ENCODE assay signal across 25 cellular contexts in genomic region chr18:27311114-27311513, GRCh38.
DNase-seq lines count a peak whose midpoint lies in the region; ATAC-seq, FAIRE-seq and TF ChIP-seq lines count a peak whose summit lies in the region.
"Had no signal": no experiment of that assay in that cellular context is flagged by ENCODE, and none has a peak within 500 bp of the region (broad histone marks: within the 10 kb centered on the region; RNA-seq: fewer than 3 reads in every experiment).

No MANE protein-coding gene starts in this region.

- in situ Hi-C loops in K562 (cut with MboI) = no loop called here

- no peaks in the 10 kb centered on the region for H4K20me1 ChIP-seq in K562 (replicated peaks; ENCODE audit: control insufficient read depth, insufficient read depth, low read length)
- H4K20me1 ChIP-seq: BLaER1 treated with 17β-estradiol and CSF1 and Interleukin-3, amounts not matched to agents 10 nM and 100 nM had no signal

- no peaks in the 10 kb centered on the region for H3K79me2 ChIP-seq in K562 (ENCODE audit: control insufficient read depth, insufficient read depth, low read length)

- no TSS peak for BruUV-seq in K562 (replicated peaks; lab: Mats Ljungman, UMichigan)

- H3K9me3 ChIP-seq in A549 (no peaks in the 10 kb centered on the region), K562 (replicated peaks; ENCODE audit: control insufficient read depth, insufficient read depth, low read depth, low read length) (no peaks in the 10 kb centered on the region)
- H3K9me3 ChIP-seq: BLaER1 treated with 17β-estradiol and CSF1 and Interleukin-3, amounts not matched to agents 10 nM and 100 nM; Caco-2 had no signal

- no peak for TF ChIP-seq EP300 in A549 (IDR thresholded peaks at IDR 0.05)
- no peak for TF ChIP-seq EP300 in K562 (IDR thresholded peaks at IDR 0.05; ENCODE audit: low read length)

- ATAC-seq in A549 = no peak
- no peak for ATAC-seq in K562
- no peak for ATAC-seq in HG02852 (IDR thresholded peaks at IDR 0.05; ENCODE audit: unreplicated experiment)
- ATAC-seq: CD8-positive, alpha-beta T cell; GM12878 had no signal

- no peak overlapping the region for H2AFZ ChIP-seq in K562 (ENCODE audit: low read depth, low read length)

- POLR2A ChIA-PET in A549 (lab: Yijun Ruan, JAX) (no interaction called here), K562 (lab: Yijun Ruan, JAX) (no interaction called here)

- H3K36me3 ChIP-seq in K562 (ENCODE audit: control insufficient read depth, insufficient read depth, low read length) = no peaks in the 10 kb centered on the region
- H3K36me3 ChIP-seq: BLaER1 treated with 17β-estradiol and CSF1 and Interleukin-3, amounts not matched to agents 10 nM and 100 nM had no signal

- H3K9me1 ChIP-seq in K562 (ENCODE audit: control insufficient read depth, insufficient read depth, low read length) = no peaks in the 10 kb centered on the region

- CTCF ChIA-PET in A549 (lab: Yijun Ruan, JAX) = no interaction called here
- CTCF ChIA-PET in K562 (lab: Yijun Ruan, JAX; ENCODE audit: low intra/inter-chr PET ratio) = no interaction called here

- H3K4me3 ChIP-seq in A549 = no peak overlapping the region
- no peak overlapping the region for H3K4me3 ChIP-seq in K562
- no peak overlapping the region for H3K4me3 ChIP-seq in foreskin fibroblast (ENCODE audit: low read depth in 1 of 2, low read length in 2 of 2)
- H3K4me3 ChIP-seq: BLaER1 treated with 17β-estradiol and CSF1 and Interleukin-3, amounts not matched to agents 10 nM and 100 nM; GM12878 had no signal

- TF ChIP-seq RAD21 in A549 (conservative IDR thresholded peaks at IDR 0.05 in 1 of 2, IDR thresholded peaks at IDR 0.05 in 1 of 2) (no peak), K562 (CRISPR knock-in tag; conservative IDR thresholded peaks at IDR 0.05 in 1 of 2, IDR thresholded peaks at IDR 0.05 in 1 of 2) (no peak)

- intact Hi-C loops in K562 (cut with micrococcal nuclease) = no loop called here

- no peaks in the 10 kb centered on the region for H3K4me1 ChIP-seq in A549
- H3K4me1 ChIP-seq in K562 (replicated peaks in 1 of 2; ENCODE audit: control insufficient read depth in 2 of 2, insufficient read depth in 2 of 2, low read length in 2 of 2) = no peaks in the 10 kb centered on the region
- H3K4me1 ChIP-seq: BLaER1 treated with 17β-estradiol and CSF1 and Interleukin-3, amounts not matched to agents 10 nM and 100 nM; Caco-2 had no signal

- WGBS in A549 (ENCODE audit: missing lambda C conversion rate) = 45% methylated on average over 2 of the region's 2 CpGs
- WGBS in K562 (ENCODE audit: insufficient coverage, low coverage, missing lambda C conversion rate) = 3% methylated on average over 2 of the region's 2 CpGs

- H3K4me2 ChIP-seq in A549 (no peak overlapping the region), K562 (ENCODE audit: insufficient read depth, low read length) (no peak overlapping the region)
- H3K4me2 ChIP-seq: BLaER1 treated with 17β-estradiol and CSF1 and Interleukin-3, amounts not matched to agents 10 nM and 100 nM had no signal

- no peak overlapping the region for H3K9ac ChIP-seq in K562 (ENCODE audit: insufficient read depth in 1 of 2, low read depth in 2 of 2, low read length in 2 of 2)
- H3K9ac ChIP-seq: BLaER1 treated with 17β-estradiol and CSF1 and Interleukin-3, amounts not matched to agents 10 nM and 100 nM had no signal

- no peak for TF ChIP-seq CTCF in A549 (IDR thresholded peaks at IDR 0.05)
- TF ChIP-seq CTCF in D721Med (IDR thresholded peaks at IDR 0.05; ENCODE audit: insufficient read depth, missing control alignments) = no peak
- no peak for TF ChIP-seq CTCF in K562 (IDR thresholded peaks at IDR 0.05 in 2 of 3, conservative IDR thresholded peaks at IDR 0.05 in 1 of 3; ENCODE audit: insufficient read depth in 2 of 3, low read depth in 1 of 3, low read length in 3 of 3)
- no peak for TF ChIP-seq CTCF in foreskin fibroblast (IDR thresholded peaks at IDR 0.05; ENCODE audit: low read depth, low read length)

- no peak for DNase-seq in A549 (ENCODE audit: low read depth in 1 of 2, low spot score in 1 of 2)
- no peak for DNase-seq in D721Med (ENCODE audit: insufficient read length, low spot score)
- DNase-seq in K562 (ENCODE audit: extremely low read depth in 1 of 4, low spot score in 3 of 4) = no peak
- DNase-seq in mesenteric fat pad (ENCODE audit: low spot score) = no peak
- no peak for DNase-seq in foreskin fibroblast
- DNase-seq: 8988T; AML-193; Caco-2; Calu3; CD4-positive, alpha-beta T cell; CD8-positive, alpha-beta T cell; DMS 273 treated with DMSO at 0.1 percent for 48 hours; DMS153; DMS53; DMS79; DND-41; EL; GDM1 had no signal

- FAIRE-seq in A549 (lab: Jason Lieb, UNC) = no peak
- FAIRE-seq in D721Med (lab: Jason Lieb, UNC) = peak; percentile 77
- no peak for FAIRE-seq in K562 (lab: Jason Lieb, UNC)
- FAIRE-seq: A204.1, GM12878, GM12892, GM18507 had no signal

- no peaks in the 10 kb centered on the region for H3K27me3 ChIP-seq in K562 (ENCODE audit: control insufficient read depth in 2 of 2, insufficient read depth in 2 of 2, low read length in 2 of 2)
- H3K27me3 ChIP-seq: BLaER1 treated with 17β-estradiol and CSF1 and Interleukin-3, amounts not matched to agents 10 nM and 100 nM had no signal

- no peak for TF ChIP-seq POLR2A in A549 (IDR thresholded peaks at IDR 0.05; ENCODE audit: low read length)
- TF ChIP-seq POLR2A in K562 (conservative IDR thresholded peaks at IDR 0.05) = no peak

- H3K27ac ChIP-seq in A549 (no peak overlapping the region), K562 (ENCODE audit: extremely low read depth, low read depth, low read length) (no peak overlapping the region)
- H3K27ac ChIP-seq: BLaER1 treated with 17β-estradiol and CSF1 and Interleukin-3, amounts not matched to agents 10 nM and 100 nM; C4-2B had no signal

TF ChIP-seq in A549, 52 proteins besides CTCF, POLR2A, EP300 and RAD21:
- TF ChIP-seq TFCP2L1 (CRISPR knock-in tag; IDR thresholded peaks at IDR 0.05) = no peak
- peak; percentile 44 for TF ChIP-seq MAFK (IDR thresholded peaks at IDR 0.05; ENCODE audit: partially characterized antibody)
- TF ChIP-seq ESRRA (IDR thresholded peaks at IDR 0.05; ENCODE audit: borderline replicate concordance, low read length) = no peak
- TF ChIP-seq ZFP36 (IDR thresholded peaks at IDR 0.05; ENCODE audit: borderline replicate concordance, partially characterized antibody) = no peak
- no peak for TF ChIP-seq PHF8 (IDR thresholded peaks at IDR 0.05; ENCODE audit: borderline replicate concordance, low read depth)
- no peak for TF ChIP-seq CHD2 (IDR thresholded peaks at IDR 0.05; ENCODE audit: low read length, partially characterized antibody)
- TF ChIP-seq MAZ (IDR thresholded peaks at IDR 0.05; ENCODE audit: borderline replicate concordance, low read depth, low read length) = no peak

TF ChIP-seq in K562, 482 proteins besides CTCF, POLR2A, EP300 and RAD21 (continues in another document):
- no peak for TF ChIP-seq ESRRB (CRISPR knock-in tag; IDR thresholded peaks at IDR 0.05; ENCODE audit: borderline replicate concordance)
- TF ChIP-seq CHD1 (IDR thresholded peaks at IDR 0.05; ENCODE audit: low read length) = no peak
- TF ChIP-seq SRSF1 (IDR thresholded peaks at IDR 0.05; ENCODE audit: low read depth, low read length) = no peak
- TF ChIP-seq PRPF4 (IDR thresholded peaks at IDR 0.05; ENCODE audit: insufficient read depth, low read depth, low read length, poor library complexity, severe bottlenecking) = no peak
- peak; percentile 84 for TF ChIP-seq ZNF316 (IDR thresholded peaks at IDR 0.05)
- TF ChIP-seq ZNF766 (CRISPR knock-in tag; conservative IDR thresholded peaks at IDR 0.05) = no peak
- no peak for TF ChIP-seq ZNF23 (CRISPR knock-in tag; IDR thresholded peaks at IDR 0.05)
- no peak for TF ChIP-seq ZBTB7A (IDR thresholded peaks at IDR 0.05; ENCODE audit: borderline replicate concordance, control insufficient read depth, low read depth, low read length)
- TF ChIP-seq FUS (optimal IDR thresholded peaks at IDR 0.05; ENCODE audit: low read depth, low read length) = peak; percentile 14
- TF ChIP-seq XRCC5 (IDR thresholded peaks at IDR 0.05; ENCODE audit: low read depth, low read length) = no peak
- no peak for TF ChIP-seq RB1 (IDR thresholded peaks at IDR 0.05; ENCODE audit: low read depth)
- TF ChIP-seq PCBP2 (IDR thresholded peaks at IDR 0.05; ENCODE audit: low read depth, low read length, poor library complexity, severe bottlenecking) = no peak
- TF ChIP-seq HOXB6 (CRISPR knock-in tag; IDR thresholded peaks at IDR 0.05; ENCODE audit: borderline replicate concordance) = no peak
- no peak for TF ChIP-seq ZBTB5 (IDR thresholded peaks at IDR 0.05)
- no peak for TF ChIP-seq MCM3 (IDR thresholded peaks at IDR 0.05)
- TF ChIP-seq U2AF2 (optimal IDR thresholded peaks at IDR 0.05; ENCODE audit: low read depth, low read length) = no peak
- TF ChIP-seq EZH2 (IDR thresholded peaks at IDR 0.05; ENCODE audit: borderline replicate concordance, low read depth, low read length) = no peak
- TF ChIP-seq MAFF (IDR thresholded peaks at IDR 0.05; ENCODE audit: low read length) = peak; percentile 38; the same call in 1 of the 2 replicates
- no peak for TF ChIP-seq NEUROD1 (IDR thresholded peaks at IDR 0.05; ENCODE audit: borderline replicate concordance, low read depth, low read length, partially characterized antibody)
- no peak for TF ChIP-seq RAD51 (IDR thresholded peaks at IDR 0.05; ENCODE audit: borderline replicate concordance, low read depth)
- TF ChIP-seq MAFG (tag; conservative IDR thresholded peaks at IDR 0.05) = peak; percentile 42; the same call in 1 of the 2 replicates
- no peak for TF ChIP-seq TAF1 (IDR thresholded peaks at IDR 0.05; ENCODE audit: control insufficient read depth, extremely low read depth, insufficient read depth, low read length, severe bottlenecking)
- no peak for TF ChIP-seq SOX6 (IDR thresholded peaks at IDR 0.05)
- TF ChIP-seq BHLHE40 (IDR thresholded peaks at IDR 0.05; ENCODE audit: low read length) = no peak
- TF ChIP-seq MAFK (IDR thresholded peaks at IDR 0.05; ENCODE audit: low read length) = peak; percentile 49; the same call in 1 of the 2 replicates

Comparison
In these comparisons a context has a peak if more than half of its experiments do, and no peak if none do; other contexts are left out.
1. Of the 35 proteins assayed by ChIP-seq in both K562 and A549: peak only in K562: none; only in A549: none; in both: MAFK; in neither: 34.